ENCODE assay signal across 11 cellular contexts in genomic region chr9:33354651-33355211, GRCh38. TPM values are rescaled to one million over a fixed set of nuclear protein-coding genes. Genes with fewer than 3 reads are reported as not detected.
DNase-seq lines count a peak whose midpoint lies in the region; ATAC-seq lines count a peak whose summit lies in the region.
"Had no signal": no experiment of that assay in that cellular context is flagged by ENCODE, and none has a peak within 500 bp of the region (broad histone marks: within the 10 kb centered on the region; RNA-seq: fewer than 3 reads in every experiment).

No MANE protein-coding gene starts in this region.

- peak overlapping the region; percentile 67 for H3K27ac ChIP-seq in right cardiac atrium (ENCODE audit: low read length)
- H3K27ac ChIP-seq: KMS-11 had no signal

- H3K9me3 ChIP-seq in right cardiac atrium (ENCODE audit: control insufficient read depth, low read length) = no peaks in the 10 kb centered on the region

- DNase-seq in A172 (ENCODE audit: low spot score) (peak; percentile 32), H4 (ENCODE audit: low spot score) (peak; percentile 74), amniotic epithelial cell (ENCODE audit: low read depth) (peak; percentile 99), right cardiac atrium (no peak), GF-D8 (lab: John Stamatoyannopoulos, UW) (no peak)
- DNase-seq: hypothalamus, NCI-H510A treated with DMSO at 0.1 percent for 48 hours had no signal

- H3K4me1 ChIP-seq in right cardiac atrium (ENCODE audit: control insufficient read depth, insufficient read depth, low read length) = peaks cover 2% of the 10 kb centered on the region

- no peak overlapping the region for H3K4me3 ChIP-seq in right cardiac atrium (ENCODE audit: low read length)

- 27% methylated on average over 5 of the region's 5 CpGs for WGBS in right cardiac atrium

- ATAC-seq in right cardiac atrium (peak; percentile 55 to 75), GM21723 (IDR thresholded peaks at IDR 0.05; ENCODE audit: unreplicated experiment) (no peak), GM21515 (IDR thresholded peaks at IDR 0.05; ENCODE audit: unreplicated experiment) (no peak), GM18519 (IDR thresholded peaks at IDR 0.05; ENCODE audit: low FRiP score, unreplicated experiment) (no peak)

- intact Hi-C loops in right cardiac atrium (cut with DNase I) = loop anchor here in 1 of 4 donors (10.0 kb wide), 1 partner anchor 120 kb away; the partner anchor contains the start of gene NOL6

- H3K27me3 ChIP-seq in right cardiac atrium (ENCODE audit: control insufficient read depth, insufficient read depth) = no peaks in the 10 kb centered on the region

RNA-seq across cellular contexts. Expression of gene AQP7, which starts 47.6 kb away (rescaled TPM):
- 0.12 TPM in 1 of 2 replicates, not detected in the other for total RNA-seq in A172 (2014; rRNA removed; shearing (Covaris generic))
- 0.97 TPM in 1 of 2 replicates, not detected in the other for total RNA-seq in H4 (2014; rRNA removed; shearing (Covaris generic))
- 100 to 1,000 TPM in 3 of 4 donors, 10 to 100 TPM in 1; 68.6 to 180 (median 126) TPM for total RNA-seq in right cardiac atrium
- polyA plus RNA-seq in right cardiac atrium = 161 TPM

Comparison
In these comparisons a context has a peak if more than half of its experiments do, and no peak if none do; other contexts are left out.
1. DNase-seq: peak in A172 (single experiment), H4 (single experiment) and amniotic epithelial cell (single experiment); none in right cardiac atrium (0 of 3) and GF-D8 (single experiment).
2. ATAC-seq: peak in right cardiac atrium (2 of 2); none in GM21723 (single experiment), GM21515 (single experiment) and GM18519 (single experiment).
3. RNA of gene AQP7, which starts 47.6 kb away (total RNA-seq): 68.6 to 180 TPM in right cardiac atrium; 0.12 TPM in A172 and 0.97 TPM in H4; every median in the first group is over 10 times any median in the second.